In the genomic region with DNA sequence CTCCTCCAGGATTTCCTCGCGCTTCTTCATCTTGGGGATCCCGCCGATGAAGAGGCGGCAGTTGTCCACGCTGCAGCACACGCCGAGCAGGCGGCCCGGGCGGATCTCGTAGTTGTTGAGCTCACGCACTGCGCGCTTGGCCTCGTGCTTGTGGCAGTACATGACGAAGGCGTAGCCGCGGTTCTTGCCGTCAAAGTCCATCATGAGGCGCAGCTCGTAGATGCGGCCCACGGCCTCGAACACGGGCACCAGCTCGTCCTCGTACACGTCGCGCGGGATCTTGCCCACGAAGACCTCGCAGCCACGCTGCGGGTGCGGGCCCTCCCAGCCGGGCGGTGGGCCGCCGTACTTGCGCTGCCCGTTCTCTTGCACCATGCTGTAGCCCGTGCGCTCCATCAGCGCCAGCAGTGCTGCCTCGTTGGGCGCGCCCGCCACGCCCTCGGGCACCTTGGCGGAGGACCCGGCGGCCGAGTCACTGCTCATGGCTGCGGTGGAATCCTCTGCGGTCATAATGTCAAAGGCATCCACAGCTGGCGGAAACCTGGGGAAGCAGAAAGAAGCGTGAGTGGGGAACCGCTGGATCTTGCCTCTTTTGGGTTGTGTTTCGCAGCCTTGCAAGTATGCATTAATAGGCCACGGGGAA, we compare ENCODE assay signal across 21 cellular contexts.
DNase-seq lines count a peak whose midpoint lies in the region; ATAC-seq and TF ChIP-seq lines count a peak whose summit lies in the region.
"Had no signal": no experiment of that assay in that cellular context is flagged by ENCODE, and none has a peak within 500 bp of the region (broad histone marks: within the 10 kb centered on the region; RNA-seq: fewer than 3 reads in every experiment).

No MANE protein-coding gene starts in this region.

- TF ChIP-seq POLR2A in esophagus muscularis mucosa (IDR thresholded peaks at IDR 0.05; ENCODE audit: low read depth) = no peak

- H3K27me3 ChIP-seq in lower lobe of right lung (ENCODE audit: low read depth) (no peaks in the 10 kb centered on the region), esophagus muscularis mucosa (no peaks in the 10 kb centered on the region)

- no peaks in the 10 kb centered on the region for H3K9me3 Mint-ChIP-seq in activated naive CD8-positive, alpha-beta T cell (ENCODE audit: low read depth)
- H3K9me3 Mint-ChIP-seq in activated naive CD8-positive, alpha-beta T cell treated with anti-CD3 and anti-CD28 coated beads for 36 hours = peaks cover 2% of the 10 kb centered on the region
- peaks cover 11% of the 10 kb centered on the region for H3K9me3 Mint-ChIP-seq in activated T-helper 1 cell treated with anti-CD3 and anti-CD28 coated beads, Interleukin-12 subunit alpha, Interleukin-12 subunit beta, Interleukin-2, Interleukin-4 antibody, amounts not matched to agents 30 ng/mL and 10 ng/mL and 1 ng/mL, durations not matched to agents 14 hours and 24 hours and 36 hours

- no peak for TF ChIP-seq EP300 in esophagus muscularis mucosa (IDR thresholded peaks at IDR 0.05)

- no peaks in the 10 kb centered on the region for H3K27me3 Mint-ChIP-seq in activated naive CD8-positive, alpha-beta T cell
- no peaks in the 10 kb centered on the region for H3K27me3 Mint-ChIP-seq in activated naive CD8-positive, alpha-beta T cell treated with anti-CD3 and anti-CD28 coated beads for 36 hours
- H3K27me3 Mint-ChIP-seq in activated T-helper 1 cell treated with anti-CD3 and anti-CD28 coated beads, Interleukin-12 subunit alpha, Interleukin-12 subunit beta, Interleukin-2, Interleukin-4 antibody, amounts not matched to agents 30 ng/mL and 10 ng/mL and 1 ng/mL, durations not matched to agents 14 hours and 24 hours and 36 hours (ENCODE audit: insufficient read depth) = no peaks in the 10 kb centered on the region

- H3K4me3 ChIP-seq in lower lobe of right lung = no peak overlapping the region
- H3K4me3 ChIP-seq in esophagus muscularis mucosa = no peak overlapping the region

- no peak overlapping the region for H3K27ac ChIP-seq in lower lobe of right lung
- no peak overlapping the region for H3K27ac ChIP-seq in esophagus muscularis mucosa (replicated peaks in 1 of 4)

- intact Hi-C loops in activated T-helper 1 cell treated with anti-CD3 and anti-CD28 coated beads, Interleukin-12 subunit alpha, Interleukin-12 subunit beta, Interleukin-2, Interleukin-4 antibody, amounts not matched to agents 30 ng/mL and 10 ng/mL and 1 ng/mL, durations not matched to agents 14 hours and 24 hours and 36 hours (cut with micrococcal nuclease) = loop anchor here (10.0 kb wide), 1 partner anchor 184 kb away; no protein-coding TSS in a partner anchor
- intact Hi-C loops in lower lobe of right lung (cut with DNase I) (no loop called here), esophagus muscularis mucosa (cut with DNase I) (no loop called here)

- WGBS in esophagus muscularis mucosa = 97% methylated on average over 64 of the region's 64 CpGs

- no peak for TF ChIP-seq CTCF in lower lobe of right lung (IDR thresholded peaks at IDR 0.05)
- TF ChIP-seq CTCF in esophagus muscularis mucosa (IDR thresholded peaks at IDR 0.05) = no peak
- no peak for TF ChIP-seq CTCF in GM10266 (IDR thresholded peaks at IDR 0.05; ENCODE audit: control insufficient read depth, insufficient read depth, low read depth, missing control alignments)

- H3K36me3 Mint-ChIP-seq in activated naive CD8-positive, alpha-beta T cell = no peaks in the 10 kb centered on the region
- H3K36me3 Mint-ChIP-seq in activated naive CD8-positive, alpha-beta T cell treated with anti-CD3 and anti-CD28 coated beads for 36 hours = no peaks in the 10 kb centered on the region
- H3K36me3 Mint-ChIP-seq in activated T-helper 1 cell treated with anti-CD3 and anti-CD28 coated beads, Interleukin-12 subunit alpha, Interleukin-12 subunit beta, Interleukin-2, Interleukin-4 antibody, amounts not matched to agents 30 ng/mL and 10 ng/mL and 1 ng/mL, durations not matched to agents 14 hours and 24 hours and 36 hours (ENCODE audit: low read depth) = peaks cover 22% of the 10 kb centered on the region

- peaks cover 42% of the 10 kb centered on the region for H3K4me1 Mint-ChIP-seq in activated naive CD8-positive, alpha-beta T cell (ENCODE audit: low read depth)
- H3K4me1 Mint-ChIP-seq in activated naive CD8-positive, alpha-beta T cell treated with anti-CD3 and anti-CD28 coated beads for 36 hours = peaks cover 29% of the 10 kb centered on the region
- peaks cover 54% of the 10 kb centered on the region for H3K4me1 Mint-ChIP-seq in activated T-helper 1 cell treated with anti-CD3 and anti-CD28 coated beads, Interleukin-12 subunit alpha, Interleukin-12 subunit beta, Interleukin-2, Interleukin-4 antibody, amounts not matched to agents 30 ng/mL and 10 ng/mL and 1 ng/mL, durations not matched to agents 14 hours and 24 hours and 36 hours (ENCODE audit: low read depth)

- ATAC-seq in lower lobe of right lung = peak; percentile 32 to 51

- H3K4me3 Mint-ChIP-seq in activated naive CD8-positive, alpha-beta T cell = peak overlapping the region; percentile 20
- no peak overlapping the region for H3K4me3 Mint-ChIP-seq in activated naive CD8-positive, alpha-beta T cell treated with anti-CD3 and anti-CD28 coated beads for 36 hours
- peak overlapping the region; percentile 3 for H3K4me3 Mint-ChIP-seq in activated T-helper 1 cell treated with anti-CD3 and anti-CD28 coated beads, Interleukin-12 subunit alpha, Interleukin-12 subunit beta, Interleukin-2, Interleukin-4 antibody, amounts not matched to agents 30 ng/mL and 10 ng/mL and 1 ng/mL, durations not matched to agents 14 hours and 24 hours and 36 hours

- H3K36me3 ChIP-seq in lower lobe of right lung (peaks cover 31% of the 10 kb centered on the region), esophagus muscularis mucosa (no peaks in the 10 kb centered on the region)

- peak overlapping the region; percentile 54 for H3K27ac Mint-ChIP-seq in activated naive CD8-positive, alpha-beta T cell
- H3K27ac Mint-ChIP-seq in activated naive CD8-positive, alpha-beta T cell treated with anti-CD3 and anti-CD28 coated beads for 36 hours = no peak overlapping the region
- peak overlapping the region; percentile 8 for H3K27ac Mint-ChIP-seq in activated T-helper 1 cell treated with anti-CD3 and anti-CD28 coated beads, Interleukin-12 subunit alpha, Interleukin-12 subunit beta, Interleukin-2, Interleukin-4 antibody, amounts not matched to agents 30 ng/mL and 10 ng/mL and 1 ng/mL, durations not matched to agents 14 hours and 24 hours and 36 hours

- no peak for DNase-seq in activated naive CD8-positive, alpha-beta T cell treated with anti-CD3 and anti-CD28 coated beads for 36 hours
- DNase-seq in activated T-helper 1 cell treated with anti-CD3 and anti-CD28 coated beads, Interleukin-12 subunit alpha, Interleukin-12 subunit beta, Interleukin-2, Interleukin-4 antibody, amounts not matched to agents 30 ng/mL and 10 ng/mL and 1 ng/mL, durations not matched to agents 14 hours and 24 hours and 36 hours (ENCODE audit: low spot score) = no peak
- DNase-seq in lower lobe of right lung = no peak
- no peak for DNase-seq in esophagus muscularis mucosa (ENCODE audit: extremely low spot score)
- DNase-seq in DMS79 treated with DMSO at 0.1 percent for 48 hours (lab: John Stamatoyannopoulos, UW) = no peak
- DNase-seq in GM10266 (ENCODE audit: extremely low spot score) = no peak
- DNase-seq: ACHN; AML-193; COR-L47; EL; HCEC 1CT; KBM-7; NCI-H1436; NCI-H2029; NCI-H2171; NCI-H446; NCI-H69; NK-92 treated with Interleukin-12 subunit alpha and Interleukin-12 subunit beta, amount 100 ng/mL, for 24 hours; RPMI8226; SIG-M5 had no signal

- H3K4me1 ChIP-seq in lower lobe of right lung (no peaks in the 10 kb centered on the region), esophagus muscularis mucosa (no peaks in the 10 kb centered on the region)

- no peaks in the 10 kb centered on the region for H3K9me3 ChIP-seq in lower lobe of right lung
- no peaks in the 10 kb centered on the region for H3K9me3 ChIP-seq in esophagus muscularis mucosa
